In genomic region chr17:81998222-81998621, GRCh38 we compare ENCODE assay signal across 17 cellular contexts. TPM values are rescaled to one million over a fixed set of nuclear protein-coding genes. Genes with fewer than 3 reads are reported as not detected.
DNase-seq lines count a peak whose midpoint lies in the region; ATAC-seq and TF ChIP-seq lines count a peak whose summit lies in the region.
"Had no signal": no experiment of that assay in that cellular context is flagged by ENCODE, and none has a peak within 500 bp of the region (broad histone marks: within the 10 kb centered on the region; RNA-seq: fewer than 3 reads in every experiment).

No MANE protein-coding gene starts in this region.

- no peak overlapping the region for H2AFZ ChIP-seq in GM23338

- peaks cover 75% of the 10 kb centered on the region for H4K20me1 ChIP-seq in BLaER1
- H4K20me1 ChIP-seq in GM23338 (replicated peaks; ENCODE audit: insufficient read depth): 0 out of 2 replicates have a peak, but pooled peaks cover 4% of the 10 kb centered on the region

- no peak overlapping the region for H3K9ac ChIP-seq in BLaER1

- ATAC-seq in GM23338 (no peak), GM21390 (IDR thresholded peaks at IDR 0.05; ENCODE audit: unreplicated experiment) (no peak)
- ATAC-seq: CD8-positive, alpha-beta T cell had no signal

- no peaks in the 10 kb centered on the region for H3K79me2 ChIP-seq in GM23338 (replicated peaks; ENCODE audit: insufficient read depth)

- H3K4me2 ChIP-seq in BLaER1: peak overlapping the region; percentile 95
- no peak overlapping the region for H3K4me2 ChIP-seq in GM23338

- H3K4me1 Mint-ChIP-seq in GM23338 (peaks cover 10% of the 10 kb centered on the region), nephron (peaks cover 28% of the 10 kb centered on the region)

- H3K36me3 ChIP-seq in BLaER1 (0 out of 2 replicates have a peak, but pooled peaks cover 6% of the 10 kb centered on the region), GM23338 (ENCODE audit: insufficient read depth) (no peaks in the 10 kb centered on the region)

- H3K27ac ChIP-seq in BLaER1 (no peak overlapping the region), GM23338 (ENCODE audit: low read depth) (0 out of 2 replicates have a peak overlapping the region, but pooled peaks have one; percentile 39)
- H3K27ac ChIP-seq: C4-2B had no signal

- H3K4me3 Mint-ChIP-seq in GM23338 (no peak overlapping the region), nephron (no peak overlapping the region)
- H3K4me3 Mint-ChIP-seq: CD8-positive, alpha-beta T cell; HFFc6 had no signal

- H3K4me1 ChIP-seq in BLaER1 (peaks cover 64% of the 10 kb centered on the region), GM23338 (ENCODE audit: insufficient read depth) (no peaks in the 10 kb centered on the region)

- H3K27me3 ChIP-seq in BLaER1: peaks cover 17% of the 10 kb centered on the region; the same call in 1 of the 2 replicates
- H3K27me3 ChIP-seq in GM23338 (ENCODE audit: insufficient read depth): no peaks in the 10 kb centered on the region

- H3K27me3 Mint-ChIP-seq in GM23338 (ENCODE audit: insufficient read depth, low read depth, poor library complexity): peaks cover 14% of the 10 kb centered on the region
- no peaks in the 10 kb centered on the region for H3K27me3 Mint-ChIP-seq in nephron (ENCODE audit: low read depth)

- H3K9me3 ChIP-seq in BLaER1: no peaks in the 10 kb centered on the region

- 0 out of 2 replicates have a peak, but pooled peaks cover 1% of the 10 kb centered on the region for H3F3A ChIP-seq in GM23338 (replicated peaks; ENCODE audit: low read depth)

- peaks cover 6% of the 10 kb centered on the region; the same call in 1 of the 3 replicates for H3K36me3 Mint-ChIP-seq in GM23338 (ENCODE audit: low read depth)
- H3K36me3 Mint-ChIP-seq in nephron (ENCODE audit: low read depth): peaks cover 5% of the 10 kb centered on the region

- DNase-seq in GM23338 (ENCODE audit: low spot score) (no peak), dermis blood vessel endothelial cell (peak; percentile 41), CD1c-positive myeloid dendritic cell (ENCODE audit: extremely low spot score) (no peak), iPS-NIHi11 (ENCODE audit: low spot score) (no peak)
- DNase-seq: ACHN; CD8-positive, alpha-beta T cell; COR-L47; DND-41; GDM1; HCEC 1CT; HFFc6 had no signal

- H3K9me2 ChIP-seq in GM23338 (ENCODE audit: insufficient read depth): no peaks in the 10 kb centered on the region

- no peak for TF ChIP-seq CTCF in GM23338 (conservative IDR thresholded peaks at IDR 0.05; ENCODE audit: low read depth in 2 of 2)
- no peak for TF ChIP-seq CTCF in nephron (IDR thresholded peaks at IDR 0.05; ENCODE audit: unreplicated experiment in 3 of 3)

- H3K9me3 Mint-ChIP-seq in GM23338: no peaks in the 10 kb centered on the region
- no peaks in the 10 kb centered on the region for H3K9me3 Mint-ChIP-seq in nephron
- H3K9me3 Mint-ChIP-seq: CD8-positive, alpha-beta T cell; HFFc6 had no signal

- H3K27ac Mint-ChIP-seq in GM23338: no peak overlapping the region
- peak overlapping the region; percentile 59 to 88 (median 74) for H3K27ac Mint-ChIP-seq in nephron
- H3K27ac Mint-ChIP-seq: CD8-positive, alpha-beta T cell; HFFc6 had no signal

- H3K4me3 ChIP-seq in BLaER1: no peak overlapping the region
- H3K4me3 ChIP-seq in GM23338: no peak overlapping the region

TF ChIP-seq in GM23338, 12 proteins besides CTCF, POLR2A, EP300 and RAD21:
- TF ChIP-seq JUNB (IDR thresholded peaks at IDR 0.05; ENCODE audit: unreplicated experiment) (no peak), ETS1 (IDR thresholded peaks at IDR 0.05) (no peak), STAT1 (IDR thresholded peaks at IDR 0.05; ENCODE audit: unreplicated experiment) (no peak), EZH2 (IDR thresholded peaks at IDR 0.05; ENCODE audit: low read depth, unreplicated experiment) (no peak), ZNF114 (CRISPR knock-in tag; IDR thresholded peaks at IDR 0.05) (no peak), REST (IDR thresholded peaks at IDR 0.05; ENCODE audit: unreplicated experiment) (no peak), CREB1 (CRISPR knock-in tag; IDR thresholded peaks at IDR 0.05; ENCODE audit: low read depth) (no peak), ZNF331 (CRISPR knock-in tag; IDR thresholded peaks at IDR 0.05; ENCODE audit: low read depth) (no peak), POLR2AphosphoS5 (IDR thresholded peaks at IDR 0.05; ENCODE audit: low read depth) (no peak), NANOG (IDR thresholded peaks at IDR 0.05; ENCODE audit: borderline replicate concordance) (no peak)

RNA-seq across cellular contexts. Expression of gene ASPSCR1, which starts 20.8 kb away (rescaled TPM):
- 40.4 and 46.9 TPM in 2 replicates for total RNA-seq in GM23338 (2014; rRNA removed; shearing (Covaris generic))
- polyA plus RNA-seq in GM23338 (2016; fragmentation: Nextera tagmentation; extraction: Ambion mirVana): 44.2 and 47.5 TPM in 2 replicates
- total RNA-seq in dermis blood vessel endothelial cell: 18.3 and 20.1 TPM in 2 replicates

RNA-seq across cellular contexts. Expression of gene CENPX, which starts 24.5 kb away (rescaled TPM):
- total RNA-seq in GM23338 (2014; rRNA removed; shearing (Covaris generic)): 114 and 127 TPM in 2 replicates
- polyA plus RNA-seq in GM23338 (2016; fragmentation: Nextera tagmentation; extraction: Ambion mirVana): 157 and 172 TPM in 2 replicates
- 27.0 and 33.0 TPM in 2 replicates for total RNA-seq in dermis blood vessel endothelial cell

RNA-seq across cellular contexts. Expression of gene LRRC45, which starts 24.9 kb away (rescaled TPM):
- 40.7 and 41.6 TPM in 2 replicates for total RNA-seq in GM23338 (2014; rRNA removed; shearing (Covaris generic))
- 16.1 and 17.6 TPM in 2 replicates for polyA plus RNA-seq in GM23338 (2016; fragmentation: Nextera tagmentation; extraction: Ambion mirVana)
- total RNA-seq in dermis blood vessel endothelial cell: 15.1 and 23.3 TPM in 2 replicates

RNA-seq across cellular contexts. Expression of gene RAC3, which starts 33.3 kb away (rescaled TPM):
- total RNA-seq in GM23338 (2014; rRNA removed; shearing (Covaris generic)): 211 and 293 TPM in 2 replicates
- polyA plus RNA-seq in GM23338 (2016; fragmentation: Nextera tagmentation; extraction: Ambion mirVana): 31.5 and 35.6 TPM in 2 replicates
- total RNA-seq in dermis blood vessel endothelial cell: 9.0 and 14.0 TPM in 2 replicates
- total RNA-seq: A172 had no signal

RNA-seq across cellular contexts. Expression of gene NOTUM, which starts 37.2 kb away (rescaled TPM):
- total RNA-seq in GM23338 (2014; rRNA removed; shearing (Covaris generic)): 0.66 and 1.6 TPM in 2 replicates
- 0.29 and 0.66 TPM in 2 replicates for polyA plus RNA-seq in GM23338 (2016; fragmentation: Nextera tagmentation; extraction: Ambion mirVana)
- total RNA-seq in dermis blood vessel endothelial cell: 0.09 TPM in 1 of 2 replicates, not detected in the other
- total RNA-seq: CD8-positive, alpha-beta T cell; HT1080 had no signal
